1 cellular context compared by ENCODE assay signal in genomic region chr14:28754209-28754985, GRCh38.
TF ChIP-seq lines count a peak whose summit lies in the region.

No MANE protein-coding gene starts in this region.

TF ChIP-seq in GM23338, 12 proteins besides CTCF, POLR2A, EP300 and RAD21 (continued from another document):
- no peak for TF ChIP-seq ZNF462 (CRISPR knock-in tag; IDR thresholded peaks at IDR 0.05)
